ENCODE assay signal across 8 cellular contexts in the genomic region with DNA sequence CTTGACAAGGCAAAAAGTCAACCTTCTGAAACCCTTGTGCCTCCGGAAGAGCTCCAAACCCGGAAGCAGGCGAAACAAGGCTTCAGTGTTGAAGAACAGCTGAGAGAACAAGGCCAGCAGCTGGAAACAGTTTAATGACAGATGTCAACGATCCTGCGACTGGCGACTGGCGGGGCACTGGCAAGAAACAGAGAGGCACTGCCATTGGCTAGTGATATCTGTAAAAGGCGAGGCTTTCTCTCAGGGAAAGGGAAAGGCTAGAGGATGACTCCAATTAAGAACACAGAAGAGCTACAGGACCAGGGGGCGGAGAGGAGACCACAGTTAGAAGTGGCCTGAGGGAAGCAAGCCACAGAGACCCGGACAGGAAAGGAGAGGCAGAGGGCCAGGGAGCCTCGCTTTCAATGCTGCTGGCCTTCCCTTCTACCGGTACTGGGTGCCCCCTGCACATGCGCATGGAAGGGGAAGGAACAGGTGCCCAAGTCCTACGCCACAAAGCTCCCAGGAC. TPM values are rescaled to one million over a fixed set of nuclear protein-coding genes. Genes with fewer than 3 reads are reported as not detected.
A peak's percentile ranks its signal among the peaks of the same experiment; 100 is the strongest.
DNase-seq lines count a peak whose midpoint lies in the region; ATAC-seq and TF ChIP-seq lines count a peak whose summit lies in the region.

No MANE protein-coding gene starts in this region.

- no peaks in the 10 kb centered on the region for H3K27me3 ChIP-seq in duodenal mucosa (ENCODE audit: control insufficient read depth in 1 of 2, insufficient read depth in 2 of 2, low read length in 2 of 2)
- no peaks in the 10 kb centered on the region for H3K27me3 ChIP-seq in uterus
- H3K27me3 ChIP-seq in testis: no peaks in the 10 kb centered on the region

- H3K4me1 ChIP-seq in duodenal mucosa (ENCODE audit: control insufficient read depth in 1 of 2, insufficient read depth in 2 of 2, low read length in 2 of 2) (peaks cover 42 to 54% of the 10 kb centered on the region in 2 donors), uterus (peaks cover 0 to 16% of the 10 kb centered on the region in 2 donors), testis (peaks cover 17% of the 10 kb centered on the region)

- H3K4me3 ChIP-seq in duodenal mucosa (ENCODE audit: low read depth in 1 of 2, low read length in 2 of 2) (peak overlapping the region; percentile 9 to 34), uterus (no peak overlapping the region), testis (no peak overlapping the region)

- peak overlapping the region in 1 of 2 donors; percentile 22 for H3K9ac ChIP-seq in duodenal mucosa (ENCODE audit: low read depth in 1 of 2, low read length in 2 of 2)

- no peak for TF ChIP-seq CTCF in uterus (IDR thresholded peaks at IDR 0.05)
- no peak for TF ChIP-seq CTCF in testis (IDR thresholded peaks at IDR 0.05)

- TF ChIP-seq POLR2A in uterus (IDR thresholded peaks at IDR 0.05) (no peak), testis (IDR thresholded peaks at IDR 0.05) (no peak)

- peak overlapping the region; percentile 57 for H3K27ac ChIP-seq in duodenal mucosa (ENCODE audit: low read depth, low read length)
- H3K27ac ChIP-seq in uterus: peak overlapping the region; percentile 58 to 70
- peak overlapping the region in 1 of 2 donors; percentile 79 for H3K27ac ChIP-seq in testis

- ATAC-seq in GM18907 (IDR thresholded peaks at IDR 0.05; ENCODE audit: unreplicated experiment): no peak

- H3K36me3 ChIP-seq in duodenal mucosa (ENCODE audit: control insufficient read depth in 1 of 2, insufficient read depth in 2 of 2, low read length in 2 of 2) (peaks cover 0 to 16% of the 10 kb centered on the region in 2 donors), uterus (no peaks in the 10 kb centered on the region), testis (ENCODE audit: low read depth, missing control alignments) (no peaks in the 10 kb centered on the region)

- H3K9me3 ChIP-seq in duodenal mucosa (ENCODE audit: control insufficient read depth in 1 of 2, low read length in 2 of 2) (no peaks in the 10 kb centered on the region), uterus (no peaks in the 10 kb centered on the region), testis (no peaks in the 10 kb centered on the region)

- WGBS in testis, 2 donors: 45% methylated on average over 14 of the region's 14 CpGs

- DNase-seq in AG20443 (ENCODE audit: low spot score): peak; percentile 18
- DNase-seq in NCI-H1694 treated with DMSO at 0.1 percent for 48 hours (lab: John Stamatoyannopoulos, UW): peak; percentile 46
- DNase-seq in midbrain (lab: John Stamatoyannopoulos, UW): peak; percentile 72
- DNase-seq in uterus: no peak
- DNase-seq in testis: no peak
- no peak for DNase-seq in RKO (ENCODE audit: low spot score)

- intact Hi-C loops in uterus (cut with DNase I; ENCODE audit: low total_unique reads) (no loop called here), testis (cut with DNase I; ENCODE audit: low total_unique reads) (no loop called here)

RNA-seq across cellular contexts. Expression of gene ITGB1, which starts 19.4 kb away (rescaled TPM):
- 1,000 to 10,000 TPM in 1 of 4 donors, 100 to 1,000 TPM in 3; 484 to 1,046 (median 601) TPM for total RNA-seq in uterus
- 100 to 1,000 TPM; 158 to 189 TPM for total RNA-seq in testis
- polyA plus RNA-seq in testis (ENCODE audit: insufficient read depth, low read depth, low replicate concordance): 175 TPM

Comparison
In these comparisons a context has a peak if more than half of its experiments do, and no peak if none do; other contexts are left out.
1. DNase-seq: peak in AG20443 (single experiment), NCI-H1694 treated with DMSO at 0.1 percent for 48 hours (single experiment) and midbrain (single experiment); none in uterus (0 of 2), testis (single experiment) and RKO (single experiment).
2. H3K4me3 ChIP-seq: peak in duodenal mucosa (2 of 2); none in uterus (0 of 2) and testis (0 of 2).